ENCODE assay signal across 34 cellular contexts in genomic region chr2:238773472-238773871, GRCh38.
"Had no signal": no experiment of that assay in that cellular context is flagged by ENCODE, and none has a peak within 500 bp of the region (broad histone marks: within the 10 kb centered on the region; RNA-seq: fewer than 3 reads in every experiment).

No MANE protein-coding gene starts in this region.

- H3K27ac ChIP-seq: adrenal gland, body of pancreas, brain microvascular endothelial cell, breast epithelium, VCaP had no signal

- H3K36me3 ChIP-seq: adrenal gland, brain microvascular endothelial cell, breast epithelium had no signal

- H3K27ac Mint-ChIP-seq: activated B cell treated with CpG ODN at 0.5 μM for 24 hours; activated CD4-positive, alpha-beta memory T cell treated with anti-CD3 and anti-CD28 coated beads for 36 hours; activated CD4-positive, alpha-beta T cell treated with anti-CD3 and anti-CD28 coated beads, Interleukin-2, amount 10 ng/mL, durations not matched to agents 7 days and 5 days; activated CD8-positive, alpha-beta T cell treated with anti-CD3 and anti-CD28 coated beads for 36 hours; activated naive CD4-positive, alpha-beta T cell treated with anti-CD3 and anti-CD28 coated beads for 36 hours; activated naive CD4-positive, alpha-beta T cell treated with anti-CD3 and anti-CD28 coated beads, Interleukin-2, amount 50 U/mL, for 72 hours; activated naive CD8-positive, alpha-beta T cell treated with anti-CD3 and anti-CD28 coated beads for 36 hours; activated T-cell treated with anti-CD3 and anti-CD28 coated beads, Interleukin-2, amount 50 U/mL, for 72 hours; activated T-helper 1 cell treated with anti-CD3 and anti-CD28 coated beads, Interleukin-12 subunit alpha, Interleukin-12 subunit beta, Interleukin-2, Interleukin-4 antibody, amounts not matched to agents 30 ng/mL and 10 ng/mL and 1 ng/mL, durations not matched to agents 14 hours and 24 hours and 36 hours; activated T-helper 17 cell treated with anti-CD3 and anti-CD28 coated beads, Interleukin-2, amount 50 U/mL, for 72 hours; T-helper 1 cell treated with Interleukin-12 subunit alpha and Interleukin-12 subunit beta and Interleukin-4 antibody, amounts not matched to agents 30 μg/mL and 1 μg/mL, for 36 hours; T-helper 2 cell treated with Interferon-gamma antibody and Interleukin-4, amounts not matched to agents 5 μg/mL and 100 μg/mL, for 36 hours had no signal

- H3K4me1 ChIP-seq: adrenal gland, body of pancreas, breast epithelium had no signal

- H3K36me3 Mint-ChIP-seq: activated CD4-positive, alpha-beta memory T cell treated with anti-CD3 and anti-CD28 coated beads for 36 hours; activated naive CD4-positive, alpha-beta T cell treated with anti-CD3 and anti-CD28 coated beads, Interleukin-2, amount 50 U/mL, for 72 hours; activated naive CD8-positive, alpha-beta T cell treated with anti-CD3 and anti-CD28 coated beads for 36 hours had no signal

- H3K4me3 Mint-ChIP-seq: activated B cell treated with CpG ODN at 0.5 μM for 24 hours; activated CD4-positive, alpha-beta memory T cell treated with anti-CD3 and anti-CD28 coated beads for 36 hours; activated CD4-positive, alpha-beta T cell treated with anti-CD3 and anti-CD28 coated beads, Interleukin-2, amount 10 ng/mL, durations not matched to agents 7 days and 5 days; activated CD8-positive, alpha-beta T cell treated with anti-CD3 and anti-CD28 coated beads for 36 hours; activated naive CD4-positive, alpha-beta T cell treated with anti-CD3 and anti-CD28 coated beads for 36 hours; activated naive CD8-positive, alpha-beta T cell treated with anti-CD3 and anti-CD28 coated beads for 36 hours; activated T-cell treated with anti-CD3 and anti-CD28 coated beads, Interleukin-2, amount 50 U/mL, for 4 hours; activated T-cell treated with anti-CD3 and anti-CD28 coated beads, Interleukin-2, amount 50 U/mL, for 72 hours; activated T-helper 1 cell treated with anti-CD3 and anti-CD28 coated beads, Interleukin-12 subunit alpha, Interleukin-12 subunit beta, Interleukin-2, Interleukin-4 antibody, amounts not matched to agents 30 ng/mL and 10 ng/mL and 1 ng/mL, durations not matched to agents 14 hours and 24 hours and 36 hours; activated T-helper 17 cell treated with anti-CD3 and anti-CD28 coated beads, Interleukin-2, amount 50 U/mL, for 72 hours; T-helper 1 cell treated with Interleukin-12 subunit alpha and Interleukin-12 subunit beta and Interleukin-4 antibody, amounts not matched to agents 30 μg/mL and 1 μg/mL, for 36 hours; T-helper 2 cell treated with Interferon-gamma antibody and Interleukin-4, amounts not matched to agents 5 μg/mL and 100 μg/mL, for 36 hours had no signal

- H3K9me3 Mint-ChIP-seq: activated CD4-positive, alpha-beta memory T cell treated with anti-CD3 and anti-CD28 coated beads for 36 hours; activated CD4-positive, alpha-beta T cell treated with anti-CD3 and anti-CD28 coated beads, Interleukin-2, amount 10 ng/mL, durations not matched to agents 7 days and 5 days; activated CD8-positive, alpha-beta T cell treated with anti-CD3 and anti-CD28 coated beads for 36 hours; activated naive CD4-positive, alpha-beta T cell treated with anti-CD3 and anti-CD28 coated beads for 36 hours; activated naive CD4-positive, alpha-beta T cell treated with anti-CD3 and anti-CD28 coated beads, Interleukin-2, amount 50 U/mL, for 72 hours; activated naive CD8-positive, alpha-beta T cell treated with anti-CD3 and anti-CD28 coated beads for 36 hours; activated T-cell treated with anti-CD3 and anti-CD28 coated beads, Interleukin-2, amount 50 U/mL, for 4 hours; activated T-cell treated with anti-CD3 and anti-CD28 coated beads, Interleukin-2, amount 50 U/mL, for 72 hours; activated T-helper 1 cell treated with anti-CD3 and anti-CD28 coated beads, Interleukin-12 subunit alpha, Interleukin-12 subunit beta, Interleukin-2, Interleukin-4 antibody, amounts not matched to agents 30 ng/mL and 10 ng/mL and 1 ng/mL, durations not matched to agents 14 hours and 24 hours and 36 hours; activated T-helper 17 cell treated with anti-CD3 and anti-CD28 coated beads, Interleukin-2, amount 50 U/mL, for 72 hours; T-helper 1 cell treated with Interleukin-12 subunit alpha and Interleukin-12 subunit beta and Interleukin-4 antibody, amounts not matched to agents 30 μg/mL and 1 μg/mL, for 36 hours; T-helper 2 cell treated with Interferon-gamma antibody and Interleukin-4, amounts not matched to agents 5 μg/mL and 100 μg/mL, for 36 hours had no signal

- H3K9me3 ChIP-seq: adrenal gland, body of pancreas, breast epithelium had no signal

- DNase-seq: activated B cell treated with CpG ODN at 0.5 μM for 24 hours; activated CD4-positive, alpha-beta memory T cell treated with anti-CD3 and anti-CD28 coated beads for 36 hours; activated CD4-positive, alpha-beta T cell treated with anti-CD3 and anti-CD28 coated beads for 48 hours; activated CD4-positive, alpha-beta T cell treated with anti-CD3 and anti-CD28 coated beads, Interleukin-2, amount 10 ng/mL, durations not matched to agents 7 days and 5 days; activated CD4-positive, alpha-beta T cell treated with anti-CD3 and anti-CD28 coated beads, Interleukin-2, amount 50 U/mL, for 4 hours; activated CD4-positive, CD25-positive, alpha-beta regulatory T cell treated with anti-CD3 and anti-CD28 coated beads, Interleukin-2, amount 50 U/mL, for 72 hours; activated CD8-positive, alpha-beta memory T cell treated with anti-CD3 and anti-CD28 coated beads, Interleukin-2, amount 50 U/mL, for 4 hours; activated CD8-positive, alpha-beta T cell treated with anti-CD3 and anti-CD28 coated beads for 36 hours; activated effector memory CD4-positive, alpha-beta T cell treated with anti-CD3 and anti-CD28 coated beads, Interleukin-2, amount 50 U/mL, for 16 hours; activated gamma-delta T cell treated with Interleukin-2 at 50 U/mL for 16 hours; activated naive CD4-positive, alpha-beta T cell; activated naive CD4-positive, alpha-beta T cell treated with anti-CD3 and anti-CD28 coated beads for 36 hours; activated naive CD4-positive, alpha-beta T cell treated with anti-CD3 and anti-CD28 coated beads, Interleukin-2, amount 50 U/mL, for 16 hours; activated naive CD8-positive, alpha-beta T cell treated with anti-CD3 and anti-CD28 coated beads for 36 hours; activated T-cell treated with anti-CD3 and anti-CD28 coated beads for 4 hours; activated T-cell treated with anti-CD3 and anti-CD28 coated beads, Interleukin-2, amount 50 U/mL, for 1 hour; activated T-cell treated with anti-CD3 and anti-CD28 coated beads, Interleukin-2, amount 50 U/mL, for 4 hours; activated T-cell treated with anti-CD3 and anti-CD28 coated beads, Interleukin-2, amount 50 U/mL, for 72 hours; adrenal gland; amniotic stem cell; aorta; body of pancreas; brain microvascular endothelial cell; central memory CD4-positive, alpha-beta T cell; T-helper 1 cell; T-helper 2 cell; T-helper 9 cell had no signal

- H3K4me3 ChIP-seq: adrenal gland, body of pancreas, breast epithelium had no signal

- H3K27me3 ChIP-seq: body of pancreas had no signal

- H3K4me1 Mint-ChIP-seq: activated CD4-positive, alpha-beta T cell treated with anti-CD3 and anti-CD28 coated beads, Interleukin-2, amount 10 ng/mL, durations not matched to agents 7 days and 5 days; activated naive CD8-positive, alpha-beta T cell treated with anti-CD3 and anti-CD28 coated beads for 36 hours; activated T-helper 17 cell treated with anti-CD3 and anti-CD28 coated beads, Interleukin-2, amount 50 U/mL, for 72 hours had no signal
